ENCODE assay signal across 8 cellular contexts in the genomic region with DNA sequence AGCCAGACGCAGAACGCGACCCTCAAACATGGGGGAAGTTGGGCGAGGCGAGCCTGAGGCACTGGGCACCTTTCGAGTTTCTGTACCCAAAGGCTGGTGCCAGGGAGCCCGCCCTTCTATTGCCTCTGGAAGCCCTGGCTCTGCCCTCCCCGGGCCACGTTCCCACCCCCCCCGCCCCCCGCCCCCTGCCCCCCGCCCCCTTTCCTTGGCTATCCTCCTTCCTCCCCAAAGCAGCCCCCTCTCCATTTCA. TPM values are rescaled to one million over a fixed set of nuclear protein-coding genes. Genes with fewer than 3 reads are reported as not detected.
DNase-seq lines count a peak whose midpoint lies in the region; ATAC-seq and TF ChIP-seq lines count a peak whose summit lies in the region.

No MANE protein-coding gene starts in this region.

- H3K36me3 ChIP-seq in GM23338 (ENCODE audit: insufficient read depth) (no peaks in the 10 kb centered on the region), SU-DHL-6 (ENCODE audit: low read length) (no peaks in the 10 kb centered on the region), psoas muscle (ENCODE audit: insufficient read depth in 1 of 2, low read depth in 1 of 2) (no peaks in the 10 kb centered on the region)

- H3K4me1 Mint-ChIP-seq in GM23338, result peaks cover 26% of the 10 kb centered on the region

- no peaks in the 10 kb centered on the region for H3K9me3 ChIP-seq in SU-DHL-6 (ENCODE audit: insufficient read depth, low read length)
- H3K9me3 ChIP-seq in psoas muscle, result no peaks in the 10 kb centered on the region

- H3K4me3 Mint-ChIP-seq in GM23338, result peak overlapping the region; percentile 90

- peaks cover 21% of the 10 kb centered on the region for H3K27me3 Mint-ChIP-seq in GM23338 (ENCODE audit: insufficient read depth, low read depth, poor library complexity)

- H3K27me3 ChIP-seq in GM23338 (ENCODE audit: insufficient read depth), result no peaks in the 10 kb centered on the region
- H3K27me3 ChIP-seq in SU-DHL-6 (ENCODE audit: low read length), result no peaks in the 10 kb centered on the region
- no peaks in the 10 kb centered on the region for H3K27me3 ChIP-seq in psoas muscle (ENCODE audit: insufficient read depth in 3 of 3, low read length in 2 of 3)

- no peak for DNase-seq in GM23338 (ENCODE audit: low spot score)
- DNase-seq in fibroblast of the aortic adventitia (ENCODE audit: low read depth), result no peak
- DNase-seq in psoas muscle, result no peak
- no peak for DNase-seq in DMS53 treated with DMSO at 0.1 percent for 48 hours (lab: John Stamatoyannopoulos, UW; ENCODE audit: unreplicated experiment)
- DNase-seq in HK-2 (ENCODE audit: unreplicated experiment), result no peak

- H3K27ac Mint-ChIP-seq in GM23338, result peak overlapping the region; percentile 99

- peaks cover 16% of the 10 kb centered on the region for H3K79me2 ChIP-seq in GM23338 (replicated peaks; ENCODE audit: insufficient read depth)
- no peaks in the 10 kb centered on the region for H3K79me2 ChIP-seq in SU-DHL-6 (ENCODE audit: insufficient read depth, low read length)

- H3K27ac ChIP-seq in GM23338 (ENCODE audit: low read depth), result peak overlapping the region; percentile 96
- H3K27ac ChIP-seq in SU-DHL-6 (ENCODE audit: low read depth, low read length), result peak overlapping the region; percentile 50
- peak overlapping the region; percentile 91 for H3K27ac ChIP-seq in psoas muscle

- WGBS in psoas muscle, 3 donors, result 0 to 1% (median 0%) methylated on average over 7 to 12 of the region's 12 CpGs

- no peak for ATAC-seq in GM23338
- no peak for ATAC-seq in psoas muscle
- no peak for ATAC-seq in GM19351 (IDR thresholded peaks at IDR 0.05; ENCODE audit: unreplicated experiment)
- no peak for ATAC-seq in GM18868 (IDR thresholded peaks at IDR 0.05; ENCODE audit: unreplicated experiment)

- H3K9me2 ChIP-seq in GM23338 (ENCODE audit: insufficient read depth) (no peaks in the 10 kb centered on the region), SU-DHL-6 (replicated peaks; ENCODE audit: insufficient read depth, low read length) (no peaks in the 10 kb centered on the region)

- H4K20me1 ChIP-seq in GM23338 (replicated peaks; ENCODE audit: insufficient read depth) (no peaks in the 10 kb centered on the region), SU-DHL-6 (ENCODE audit: low read depth, low read length) (no peaks in the 10 kb centered on the region)

- H3K36me3 Mint-ChIP-seq in GM23338 (ENCODE audit: low read depth), result no peaks in the 10 kb centered on the region

- no peak overlapping the region for H2AFZ ChIP-seq in GM23338
- H2AFZ ChIP-seq in SU-DHL-6 (ENCODE audit: low read depth, low read length, severe bottlenecking), result no peak overlapping the region

- intact Hi-C loops in psoas muscle (cut with DNase I), result loop anchor here in 1 of 2 donors (5.0 kb wide), 1 partner anchor 38 kb away; a partner anchor contains a TSS

- TF ChIP-seq CTCF in GM23338 (conservative IDR thresholded peaks at IDR 0.05; ENCODE audit: low read depth in 2 of 2), result no peak
- no peak for TF ChIP-seq CTCF in SU-DHL-6 (IDR thresholded peaks at IDR 0.05; ENCODE audit: insufficient read depth, low read length, poor library complexity, severe bottlenecking)
- no peak for TF ChIP-seq CTCF in fibroblast of the aortic adventitia (IDR thresholded peaks at IDR 0.05; ENCODE audit: insufficient read depth, low read length)
- TF ChIP-seq CTCF in psoas muscle (IDR thresholded peaks at IDR 0.05), result no peak

- H3K4me1 ChIP-seq in GM23338 (ENCODE audit: insufficient read depth) (peaks cover 16% of the 10 kb centered on the region), psoas muscle (peaks cover 28% of the 10 kb centered on the region)

- H3K4me3 ChIP-seq in GM23338 (peak overlapping the region; percentile 90), SU-DHL-6 (ENCODE audit: insufficient read depth, low read length, poor library complexity, severe bottlenecking) (peak overlapping the region; percentile 50), fibroblast of the aortic adventitia (ENCODE audit: low read depth, low read length) (peak overlapping the region; percentile 79), psoas muscle (peak overlapping the region; percentile 78)

- peaks cover 16% of the 10 kb centered on the region for H3F3A ChIP-seq in GM23338 (replicated peaks; ENCODE audit: low read depth)
- peaks cover 16% of the 10 kb centered on the region for H3F3A ChIP-seq in SU-DHL-6 (ENCODE audit: insufficient read depth)

- peak overlapping the region; percentile 38; the same call in 1 of the 2 replicates for H3K9ac ChIP-seq in SU-DHL-6 (ENCODE audit: low read length)

- H3K4me2 ChIP-seq in GM23338 (peak overlapping the region; percentile 90), SU-DHL-6 (ENCODE audit: low read depth, low read length, poor library complexity, severe bottlenecking) (peak overlapping the region; percentile 69)

- no peaks in the 10 kb centered on the region for H3K9me3 Mint-ChIP-seq in GM23338

RNA-seq across cellular contexts. Expression of a gene that starts 2.2 kb away (rescaled TPM):
- 19.3 and 32.6 TPM in 2 replicates for total RNA-seq in GM23338 (2014; rRNA removed; shearing (Covaris generic))
- 3.6 TPM in 2 replicates for polyA plus RNA-seq in GM23338 (2016; fragmentation: Nextera tagmentation; extraction: Ambion mirVana)
- total RNA-seq in fibroblast of the aortic adventitia (ENCODE audit: low replicate concordance), result 14.0 and 15.4 TPM in 2 replicates
- 10 to 100 TPM; 34.6 to 97.9 (median 70.9) TPM for total RNA-seq in psoas muscle
- 10 to 100 TPM; 20.2 to 55.5 (median 48.7) TPM for polyA plus RNA-seq in psoas muscle

RNA-seq across cellular contexts. Expression of a gene that starts 7.0 kb away (rescaled TPM):
- 1.5 and 1.6 TPM in 2 replicates for total RNA-seq in GM23338 (2014; rRNA removed; shearing (Covaris generic))
- polyA plus RNA-seq in GM23338 (2016; fragmentation: Nextera tagmentation; extraction: Ambion mirVana) (not detected in 2 replicates), psoas muscle (not detected)
- total RNA-seq in fibroblast of the aortic adventitia (ENCODE audit: low replicate concordance) (not detected in 2 replicates), psoas muscle (not detected)

RNA-seq across cellular contexts. Expression of a gene that starts 17.3 kb away (rescaled TPM):
- 71.4 and 75.0 TPM in 2 replicates for total RNA-seq in GM23338 (2014; rRNA removed; shearing (Covaris generic))
- 72.8 and 74.5 TPM in 2 replicates for polyA plus RNA-seq in GM23338 (2016; fragmentation: Nextera tagmentation; extraction: Ambion mirVana)
- 5.2 and 17.7 TPM in 2 replicates for total RNA-seq in fibroblast of the aortic adventitia (ENCODE audit: low replicate concordance)
- total RNA-seq in psoas muscle, result 10 to 100 TPM; 24.5 to 39.4 (median 30.4) TPM
- polyA plus RNA-seq in psoas muscle, result 10 to 100 TPM; 32.4 to 52.7 (median 51.6) TPM

RNA-seq across cellular contexts. Expression of a gene that starts 25.9 kb away (rescaled TPM):
- total RNA-seq in GM23338 (2014; rRNA removed; shearing (Covaris generic)), result 296 and 392 TPM in 2 replicates
- polyA plus RNA-seq in GM23338 (2016; fragmentation: Nextera tagmentation; extraction: Ambion mirVana) (562 and 617 TPM in 2 replicates), psoas muscle (10 to 100 TPM; 12.1 to 48.1 (median 30.1) TPM)
- total RNA-seq in fibroblast of the aortic adventitia (ENCODE audit: low replicate concordance) (24.0 and 80.7 TPM in 2 replicates), psoas muscle (10 to 100 TPM in 1 of 4 donors, 1 to 10 TPM in 3; 5.5 to 13.8 (median 6.9) TPM)

RNA-seq across cellular contexts. Expression of a gene that starts 29.9 kb away (rescaled TPM):
- 196 and 211 TPM in 2 replicates for total RNA-seq in GM23338 (2014; rRNA removed; shearing (Covaris generic))
- polyA plus RNA-seq in GM23338 (2016; fragmentation: Nextera tagmentation; extraction: Ambion mirVana) (108 and 117 TPM in 2 replicates), psoas muscle (10 to 100 TPM; 33.2 to 67.3 (median 43.8) TPM)
- total RNA-seq in fibroblast of the aortic adventitia (ENCODE audit: low replicate concordance) (111 and 167 TPM in 2 replicates), psoas muscle (10 to 100 TPM; 52.3 to 87.2 (median 82.8) TPM)
